Comparison of ENCODE assay signal across 10 cellular contexts in genomic region chr3:157067114-157067513, GRCh38.
DNase-seq lines count a peak whose midpoint lies in the region; ATAC-seq and TF ChIP-seq lines count a peak whose summit lies in the region.
"Had no signal": no experiment of that assay in that cellular context is flagged by ENCODE, and none has a peak within 500 bp of the region (broad histone marks: within the 10 kb centered on the region; RNA-seq: fewer than 3 reads in every experiment).

No MANE protein-coding gene starts in this region.

- H3K4me1 Mint-ChIP-seq in GM23338, result peaks cover 40% of the 10 kb centered on the region
- peaks cover 17 to 36% (median 32%) of the 10 kb centered on the region in 4 donors for H3K4me1 Mint-ChIP-seq in naive thymus-derived CD8-positive, alpha-beta T cell

- no peak for TF ChIP-seq CTCF in GM23338 (conservative IDR thresholded peaks at IDR 0.05; ENCODE audit: low read depth in 2 of 2)
- no peak for TF ChIP-seq CTCF in foreskin fibroblast (IDR thresholded peaks at IDR 0.05; ENCODE audit: low read depth, low read length)

- TF ChIP-seq POLR2A in GM18505 (IDR thresholded peaks at IDR 0.05; ENCODE audit: borderline replicate concordance, extremely low read depth, insufficient read depth, insufficient read length), result no peak

- no peak overlapping the region for H3K27ac Mint-ChIP-seq in GM23338
- peak overlapping the region in 9 of 10 donors; percentile 19 to 86 (median 76) for H3K27ac Mint-ChIP-seq in naive thymus-derived CD8-positive, alpha-beta T cell

- H4K20me1 ChIP-seq in GM23338 (replicated peaks; ENCODE audit: insufficient read depth), result no peaks in the 10 kb centered on the region

- DNase-seq in GM23338 (ENCODE audit: low spot score), result no peak
- DNase-seq in T-helper 9 cell, result peak; percentile 15
- peak in 5 of 10 donors; percentile 26 to 53 (median 46) for DNase-seq in naive thymus-derived CD8-positive, alpha-beta T cell
- no peak for DNase-seq in NCI-H1092 (lab: John Stamatoyannopoulos, UW)
- no peak for DNase-seq in activated CD8-positive, alpha-beta memory T cell treated with anti-CD3 and anti-CD28 coated beads, Interleukin-2, amount 50 U/mL, for 4 hours
- no peak for DNase-seq in foreskin fibroblast
- DNase-seq: body of pancreas, stomach had no signal

- H3K9me3 Mint-ChIP-seq in GM23338, result peaks cover 2% of the 10 kb centered on the region; the same call in 1 of the 3 replicates
- no peaks in the 10 kb centered on the region for H3K9me3 Mint-ChIP-seq in naive thymus-derived CD8-positive, alpha-beta T cell

- ATAC-seq in GM18505 (IDR thresholded peaks at IDR 0.05; ENCODE audit: unreplicated experiment) (peak; percentile 48), GM23338 (no peak), HG02870 (IDR thresholded peaks at IDR 0.05; ENCODE audit: unreplicated experiment) (no peak)
- ATAC-seq in naive thymus-derived CD8-positive, alpha-beta T cell, result peak; percentile 91 to 94
- ATAC-seq: body of pancreas had no signal

- peaks cover 17% of the 10 kb centered on the region for H3K9me2 ChIP-seq in GM23338 (ENCODE audit: insufficient read depth)

- no peak overlapping the region for H3K27ac ChIP-seq in GM23338 (ENCODE audit: low read depth)
- H3K27ac ChIP-seq: body of pancreas, stomach had no signal

- peak overlapping the region; percentile 56; the same call in 1 of the 2 replicates for H2AFZ ChIP-seq in GM23338

- H3K27me3 ChIP-seq in GM23338 (ENCODE audit: insufficient read depth), result no peaks in the 10 kb centered on the region; the same call in 1 of the 2 replicates
- H3K27me3 ChIP-seq: body of pancreas, stomach had no signal

- no peaks in the 10 kb centered on the region for H3K36me3 Mint-ChIP-seq in GM23338 (ENCODE audit: low read depth)
- no peaks in the 10 kb centered on the region for H3K36me3 Mint-ChIP-seq in naive thymus-derived CD8-positive, alpha-beta T cell

- no peaks in the 10 kb centered on the region for H3K79me2 ChIP-seq in GM23338 (replicated peaks; ENCODE audit: insufficient read depth)

- no peaks in the 10 kb centered on the region for H3K36me3 ChIP-seq in GM23338 (ENCODE audit: insufficient read depth)
- H3K36me3 ChIP-seq: stomach had no signal

- no peaks in the 10 kb centered on the region for H3F3A ChIP-seq in GM23338 (replicated peaks; ENCODE audit: low read depth)

- peaks cover 23% of the 10 kb centered on the region for H3K27me3 Mint-ChIP-seq in GM23338 (ENCODE audit: insufficient read depth, low read depth, poor library complexity)
- H3K27me3 Mint-ChIP-seq in naive thymus-derived CD8-positive, alpha-beta T cell, result peaks cover 0 to 2% (median 0%) of the 10 kb centered on the region in 5 donors

- H3K4me2 ChIP-seq in GM23338, result no peak overlapping the region

- H3K4me1 ChIP-seq in GM23338 (ENCODE audit: insufficient read depth), result peaks cover 28% of the 10 kb centered on the region

- H3K4me3 Mint-ChIP-seq in GM23338, result no peak overlapping the region
- H3K4me3 Mint-ChIP-seq in naive thymus-derived CD8-positive, alpha-beta T cell, result peak overlapping the region in 9 of 10 donors; percentile 1 to 58 (median 45)

- no peak overlapping the region for H3K4me3 ChIP-seq in GM23338
- no peak overlapping the region for H3K4me3 ChIP-seq in foreskin fibroblast (ENCODE audit: low read depth in 1 of 2, low read length in 2 of 2)
- H3K4me3 ChIP-seq: body of pancreas, stomach had no signal

- POLR2A ChIA-PET in naive thymus-derived CD8-positive, alpha-beta T cell (lab: Charles Lee), result interaction anchor here (1.2 to 1.7 kb wide), 2 partner anchors 22 to 393 kb away, joined by 3 to 8 read pairs; partner anchors contain the start of gene TIPARP

TF ChIP-seq in GM23338, 12 proteins besides CTCF, POLR2A, EP300 and RAD21 (continues in another document):
- TF ChIP-seq CREB1 (CRISPR knock-in tag; IDR thresholded peaks at IDR 0.05; ENCODE audit: low read depth) (no peak), EZH2phosphoT487 (IDR thresholded peaks at IDR 0.05; ENCODE audit: unreplicated experiment) (no peak), STAT1 (IDR thresholded peaks at IDR 0.05; ENCODE audit: unreplicated experiment) (no peak), ETS1 (IDR thresholded peaks at IDR 0.05) (no peak), ZNF331 (CRISPR knock-in tag; IDR thresholded peaks at IDR 0.05; ENCODE audit: low read depth) (no peak), JUNB (IDR thresholded peaks at IDR 0.05; ENCODE audit: unreplicated experiment) (no peak), EZH2 (IDR thresholded peaks at IDR 0.05; ENCODE audit: low read depth, unreplicated experiment) (no peak), REST (IDR thresholded peaks at IDR 0.05; ENCODE audit: unreplicated experiment) (no peak), ZNF114 (CRISPR knock-in tag; IDR thresholded peaks at IDR 0.05) (no peak)

Comparison
In these comparisons a context has a peak if more than half of its experiments do, and no peak if none do; other contexts are left out.
1. ATAC-seq: peak in GM18505 (single experiment) and naive thymus-derived CD8-positive, alpha-beta T cell (2 of 2); none in GM23338 (single experiment) and HG02870 (single experiment).